29 cellular contexts compared by ENCODE assay signal in genomic region chr5:5315068-5315835, GRCh38.
DNase-seq lines count a peak whose midpoint lies in the region; ATAC-seq, FAIRE-seq and TF ChIP-seq lines count a peak whose summit lies in the region.
"Had no signal": no experiment of that assay in that cellular context is flagged by ENCODE, and none has a peak within 500 bp of the region (broad histone marks: within the 10 kb centered on the region; RNA-seq: fewer than 3 reads in every experiment).

No MANE protein-coding gene starts in this region.

- no peaks in the 10 kb centered on the region for H3K9me3 Mint-ChIP-seq in mesothelial cell of epicardium
- H3K9me3 Mint-ChIP-seq: neural crest cell had no signal

- no peak for TF ChIP-seq CTCF in astrocyte of the spinal cord (IDR thresholded peaks at IDR 0.05; ENCODE audit: low read depth, low read length)
- TF ChIP-seq CTCF in mesothelial cell of epicardium (IDR thresholded peaks at IDR 0.05; ENCODE audit: unreplicated experiment): no peak
- no peak for TF ChIP-seq CTCF in Peyer's patch (IDR thresholded peaks at IDR 0.05)

- no peaks in the 10 kb centered on the region for H3K27me3 Mint-ChIP-seq in mesothelial cell of epicardium (ENCODE audit: low read depth)
- H3K27me3 Mint-ChIP-seq: activated CD4-positive, alpha-beta memory T cell treated with anti-CD3 and anti-CD28 coated beads for 36 hours had no signal

- peak overlapping the region; percentile 64 for H3K27ac Mint-ChIP-seq in mesothelial cell of epicardium
- H3K27ac Mint-ChIP-seq: activated CD4-positive, alpha-beta memory T cell treated with anti-CD3 and anti-CD28 coated beads for 36 hours; activated T-helper 1 cell treated with anti-CD3 and anti-CD28 coated beads, Interleukin-12 subunit alpha, Interleukin-12 subunit beta, Interleukin-2, Interleukin-4 antibody, amounts not matched to agents 30 ng/mL and 10 ng/mL and 1 ng/mL, durations not matched to agents 14 hours and 24 hours and 36 hours; stimulated activated effector memory CD8-positive, alpha-beta T cell treated with anti-CD3 and anti-CD28 coated beads, Interleukin-12 subunit alpha, Interleukin-12 subunit beta, amount 100 ng/mL, for 72 hours had no signal

- peak; percentile 16 for FAIRE-seq in HTR-8/SVneo (lab: Jason Lieb, UNC)
- FAIRE-seq: endothelial cell of umbilical vein had no signal

- ATAC-seq in GM18498 (IDR thresholded peaks at IDR 0.05; ENCODE audit: unreplicated experiment): no peak
- ATAC-seq: gastroesophageal sphincter; right lobe of liver; stimulated activated effector memory CD8-positive, alpha-beta T cell treated with anti-CD3 and anti-CD28 coated beads, Interleukin-12 subunit alpha, Interleukin-12 subunit beta, amount 100 ng/mL, for 72 hours had no signal

- peaks cover 42 to 67% (median 59%) of the 10 kb centered on the region in 3 donors for H3K4me1 ChIP-seq in skeletal muscle tissue (ENCODE audit: control insufficient read depth in 3 of 3, insufficient read depth in 3 of 3, low read length in 3 of 3)
- no peaks in the 10 kb centered on the region for H3K4me1 ChIP-seq in Peyer's patch
- H3K4me1 ChIP-seq: adrenal gland, breast epithelium, gastroesophageal sphincter, tibial nerve had no signal

- in situ Hi-C loops in astrocyte of the spinal cord (cut with HindIII; ENCODE audit: low sequenced_read_pairs): no loop called here

- no peak overlapping the region for H3K4me3 ChIP-seq in astrocyte of the spinal cord (ENCODE audit: low read depth, low read length)
- no peak overlapping the region for H3K4me3 ChIP-seq in skeletal muscle tissue (ENCODE audit: low read length in 3 of 3)
- no peak overlapping the region for H3K4me3 ChIP-seq in Peyer's patch
- H3K4me3 ChIP-seq: adrenal gland, breast epithelium, gastroesophageal sphincter, right lobe of liver, SK-N-MC, tibial nerve had no signal

- H3K9me3 ChIP-seq in skeletal muscle tissue (ENCODE audit: control insufficient read depth in 3 of 3, low read length in 3 of 3): no peaks in the 10 kb centered on the region
- no peaks in the 10 kb centered on the region for H3K9me3 ChIP-seq in Peyer's patch
- H3K9me3 ChIP-seq: adrenal gland, breast epithelium, gastroesophageal sphincter, right lobe of liver, tibial nerve had no signal

- no peak overlapping the region for H3K9ac ChIP-seq in skeletal muscle tissue (ENCODE audit: low read depth in 1 of 3, low read length in 3 of 3)

- H3K27ac ChIP-seq in skeletal muscle tissue (ENCODE audit: low read depth, low read length) (peak overlapping the region; percentile 83), Peyer's patch (no peak overlapping the region)
- H3K27ac ChIP-seq: adrenal gland, breast epithelium, gastroesophageal sphincter, right lobe of liver, SK-N-MC, tibial nerve had no signal

- DNase-seq in HTR-8/SVneo (ENCODE audit: insufficient read length, low spot score) (no peak), astrocyte of the spinal cord (ENCODE audit: low read depth, low spot score) (peak; percentile 14), mesothelial cell of epicardium (ENCODE audit: low spot score in 2 of 2, unreplicated experiment in 2 of 2) (no peak), UCSD-AML1 (lab: John Stamatoyannopoulos, UW; ENCODE audit: unreplicated experiment) (no peak), Peyer's patch (no peak)
- DNase-seq in activated CD4-positive, alpha-beta T cell treated with anti-CD3 and anti-CD28 coated beads, Interleukin-2, amount 50 U/mL, for 1 hour: no peak
- DNase-seq: activated CD4-positive, alpha-beta memory T cell treated with anti-CD3 and anti-CD28 coated beads for 36 hours; activated CD4-positive, CD25-positive, alpha-beta regulatory T cell; activated CD8-positive, alpha-beta memory T cell treated with anti-CD3 and anti-CD28 coated beads, Interleukin-2, amount 50 U/mL, for 4 hours; activated naive CD4-positive, alpha-beta T cell treated with Interleukin-2 at 50 U/mL for 16 hours; adrenal gland; DMS79; GF-D8; HCEC 1CT; hippocampal formation; NCI-H1092; NCI-H1694 treated with DMSO at 0.1 percent for 48 hours; right lobe of liver; T-helper 1 cell had no signal

- TF ChIP-seq POLR2A in Peyer's patch (IDR thresholded peaks at IDR 0.05): no peak

- peaks cover 64% of the 10 kb centered on the region for H3K4me1 Mint-ChIP-seq in mesothelial cell of epicardium
- H3K4me1 Mint-ChIP-seq: stimulated activated effector memory CD8-positive, alpha-beta T cell treated with anti-CD3 and anti-CD28 coated beads, Interleukin-12 subunit alpha, Interleukin-12 subunit beta, amount 100 ng/mL, for 72 hours had no signal

- no peaks in the 10 kb centered on the region for H3K27me3 ChIP-seq in skeletal muscle tissue (ENCODE audit: control insufficient read depth in 3 of 3, insufficient read depth in 3 of 3, low read length in 3 of 3)
- H3K27me3 ChIP-seq in Peyer's patch: no peaks in the 10 kb centered on the region
- H3K27me3 ChIP-seq: adrenal gland, breast epithelium, gastroesophageal sphincter, right lobe of liver, tibial nerve had no signal

- H3K36me3 Mint-ChIP-seq in mesothelial cell of epicardium: peaks cover 2% of the 10 kb centered on the region
- H3K36me3 Mint-ChIP-seq: activated CD4-positive, alpha-beta memory T cell treated with anti-CD3 and anti-CD28 coated beads for 36 hours; stimulated activated effector memory CD8-positive, alpha-beta T cell treated with anti-CD3 and anti-CD28 coated beads, Interleukin-12 subunit alpha, Interleukin-12 subunit beta, amount 100 ng/mL, for 72 hours had no signal

- H3K36me3 ChIP-seq in skeletal muscle tissue (ENCODE audit: control insufficient read depth in 3 of 3, insufficient read depth in 3 of 3, low read length in 3 of 3) (no peaks in the 10 kb centered on the region), Peyer's patch (no peaks in the 10 kb centered on the region)
- H3K36me3 ChIP-seq: adrenal gland, breast epithelium, gastroesophageal sphincter, right lobe of liver, tibial nerve had no signal

- no peak overlapping the region for H3K4me3 Mint-ChIP-seq in mesothelial cell of epicardium
- H3K4me3 Mint-ChIP-seq: activated CD4-positive, alpha-beta memory T cell treated with anti-CD3 and anti-CD28 coated beads for 36 hours; activated T-helper 1 cell treated with anti-CD3 and anti-CD28 coated beads, Interleukin-12 subunit alpha, Interleukin-12 subunit beta, Interleukin-2, Interleukin-4 antibody, amounts not matched to agents 30 ng/mL and 10 ng/mL and 1 ng/mL, durations not matched to agents 14 hours and 24 hours and 36 hours; neural crest cell; stimulated activated effector memory CD8-positive, alpha-beta T cell treated with anti-CD3 and anti-CD28 coated beads, Interleukin-12 subunit alpha, Interleukin-12 subunit beta, amount 100 ng/mL, for 72 hours had no signal
